1 cellular context compared by ENCODE assay signal in genomic region chr19:48933382-48933932, GRCh38.
A peak's percentile ranks its signal among the peaks of the same experiment; 100 is the strongest.
TF ChIP-seq lines count a peak whose summit lies in the region.

DHDH (plus strand) TSS chr19:48933699; CDS start chr19:48933722, 23 bp downstream.

TF ChIP-seq in K562, 482 proteins besides CTCF, POLR2A, EP300 and RAD21 (continued from another document and continues in another):
- TF ChIP-seq ZFP91 (CRISPR knock-in tag; IDR thresholded peaks at IDR 0.05): no peak
- no peak for TF ChIP-seq ZNF197 (CRISPR knock-in tag; IDR thresholded peaks at IDR 0.05; ENCODE audit: low read depth)
- no peak for TF ChIP-seq TSHZ1 (CRISPR knock-in tag; IDR thresholded peaks at IDR 0.05)
- TF ChIP-seq ZBTB43 (CRISPR knock-in tag; IDR thresholded peaks at IDR 0.05): peak; percentile 21; the same call in 1 of the 2 replicates
- peak; percentile 76 for TF ChIP-seq CXXC5 (CRISPR knock-in tag; IDR thresholded peaks at IDR 0.05)
- TF ChIP-seq ZNF76 (CRISPR knock-in tag; IDR thresholded peaks at IDR 0.05; ENCODE audit: borderline replicate concordance): no peak
- TF ChIP-seq TBP (optimal IDR thresholded peaks at IDR 0.05; ENCODE audit: low read depth, low read length): peak; percentile 73
- no peak for TF ChIP-seq HDAC1 (IDR thresholded peaks at IDR 0.05)
- peak; percentile 63 for TF ChIP-seq SP1 (CRISPR knock-in tag; IDR thresholded peaks at IDR 0.05)
- TF ChIP-seq SUPT5H (IDR thresholded peaks at IDR 0.05): peak; percentile 58
- TF ChIP-seq ZNF3 (CRISPR knock-in tag; IDR thresholded peaks at IDR 0.05): no peak
- no peak for TF ChIP-seq BDP1 (IDR thresholded peaks at IDR 0.05; ENCODE audit: insufficient read depth, insufficient read length)
- TF ChIP-seq EHMT2 (IDR thresholded peaks at IDR 0.05): no peak
- 0 out of 2 replicates have a peak, but pooled peaks have one; percentile 37 for TF ChIP-seq ZBTB40 (IDR thresholded peaks at IDR 0.05)
- no peak for TF ChIP-seq ZBTB40 (CRISPR knock-in tag; IDR thresholded peaks at IDR 0.05)
- no peak for TF ChIP-seq HDAC6 (IDR thresholded peaks at IDR 0.05; ENCODE audit: low read depth, low read length)
- TF ChIP-seq ZNF764 (CRISPR knock-in tag; IDR thresholded peaks at IDR 0.05; ENCODE audit: low read depth): no peak
- TF ChIP-seq XRCC3 (IDR thresholded peaks at IDR 0.05): no peak
- TF ChIP-seq ZNF668 (CRISPR knock-in tag; IDR thresholded peaks at IDR 0.05): no peak
- no peak for TF ChIP-seq NR2C2 (CRISPR knock-in tag; IDR thresholded peaks at IDR 0.05)
- TF ChIP-seq NR2C2 (tag; IDR thresholded peaks at IDR 0.05): no peak
- peak; percentile 46; the same call in 1 of the 2 replicates for TF ChIP-seq TFAP4 (CRISPR knock-in tag; IDR thresholded peaks at IDR 0.05; ENCODE audit: borderline replicate concordance)
- TF ChIP-seq SMC3 (conservative IDR thresholded peaks at IDR 0.05; ENCODE audit: insufficient read depth, low read depth, low read length): no peak
- TF ChIP-seq KDM2B (CRISPR knock-in tag; IDR thresholded peaks at IDR 0.05): 0 out of 2 replicates have a peak, but pooled peaks have one; percentile 31
- TF ChIP-seq E2F6 (IDR thresholded peaks at IDR 0.05; ENCODE audit: borderline replicate concordance in 1 of 2, extremely low read depth in 1 of 2, insufficient read depth in 1 of 2, insufficient read length in 1 of 2, low read depth in 1 of 2, low read length in 1 of 2, poor library complexity in 1 of 2, severe bottlenecking in 1 of 2): peak; percentile 60 to 81
- no peak for TF ChIP-seq CEBPZ (IDR thresholded peaks at IDR 0.05; ENCODE audit: borderline replicate concordance, low read depth, low read length)
- no peak for TF ChIP-seq ZC3H8 (IDR thresholded peaks at IDR 0.05)
- no peak for TF ChIP-seq MBD1 (CRISPR knock-in tag; IDR thresholded peaks at IDR 0.05)
- TF ChIP-seq UBTF (IDR thresholded peaks at IDR 0.05; ENCODE audit: borderline replicate concordance in 1 of 2, low read depth in 2 of 2, low read length in 2 of 2): peak; percentile 52 to 57; a peak in 1 of 4 replicates
- no peak for TF ChIP-seq NR1H2 (CRISPR knock-in tag; IDR thresholded peaks at IDR 0.05)
